ENCODE assay signal across 1 cellular context in the genomic region with DNA sequence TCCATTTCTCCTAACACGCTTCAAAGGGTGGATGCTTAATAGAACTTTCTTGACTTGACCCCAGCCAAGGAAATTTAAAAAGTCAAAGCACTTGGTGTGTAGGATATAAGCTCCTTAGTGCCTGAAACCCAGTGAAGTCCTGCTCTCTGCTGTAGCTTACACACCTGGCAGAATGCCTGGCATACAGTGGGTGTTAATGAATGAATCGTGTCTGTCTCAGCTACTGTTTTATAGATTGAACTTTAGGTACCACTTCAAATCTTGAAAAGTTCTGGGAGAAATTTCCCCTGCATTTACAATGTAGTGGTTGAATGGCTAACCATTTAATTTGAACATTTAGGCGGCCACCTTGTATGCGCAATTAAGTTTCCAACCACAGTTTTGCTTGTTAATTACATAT.
TF ChIP-seq lines count a peak whose summit lies in the region.

No MANE protein-coding gene starts in this region.

TF ChIP-seq in H1, 55 proteins besides CTCF, POLR2A, EP300 and RAD21:
- TF ChIP-seq KDM4A (IDR thresholded peaks at IDR 0.05; ENCODE audit: low read depth, low read length, severe bottlenecking) (no peak), YY1 (IDR thresholded peaks at IDR 0.05; ENCODE audit: low read depth, low read length) (no peak)
